Comparison of ENCODE assay signal across 1 cellular context in the genomic region with DNA sequence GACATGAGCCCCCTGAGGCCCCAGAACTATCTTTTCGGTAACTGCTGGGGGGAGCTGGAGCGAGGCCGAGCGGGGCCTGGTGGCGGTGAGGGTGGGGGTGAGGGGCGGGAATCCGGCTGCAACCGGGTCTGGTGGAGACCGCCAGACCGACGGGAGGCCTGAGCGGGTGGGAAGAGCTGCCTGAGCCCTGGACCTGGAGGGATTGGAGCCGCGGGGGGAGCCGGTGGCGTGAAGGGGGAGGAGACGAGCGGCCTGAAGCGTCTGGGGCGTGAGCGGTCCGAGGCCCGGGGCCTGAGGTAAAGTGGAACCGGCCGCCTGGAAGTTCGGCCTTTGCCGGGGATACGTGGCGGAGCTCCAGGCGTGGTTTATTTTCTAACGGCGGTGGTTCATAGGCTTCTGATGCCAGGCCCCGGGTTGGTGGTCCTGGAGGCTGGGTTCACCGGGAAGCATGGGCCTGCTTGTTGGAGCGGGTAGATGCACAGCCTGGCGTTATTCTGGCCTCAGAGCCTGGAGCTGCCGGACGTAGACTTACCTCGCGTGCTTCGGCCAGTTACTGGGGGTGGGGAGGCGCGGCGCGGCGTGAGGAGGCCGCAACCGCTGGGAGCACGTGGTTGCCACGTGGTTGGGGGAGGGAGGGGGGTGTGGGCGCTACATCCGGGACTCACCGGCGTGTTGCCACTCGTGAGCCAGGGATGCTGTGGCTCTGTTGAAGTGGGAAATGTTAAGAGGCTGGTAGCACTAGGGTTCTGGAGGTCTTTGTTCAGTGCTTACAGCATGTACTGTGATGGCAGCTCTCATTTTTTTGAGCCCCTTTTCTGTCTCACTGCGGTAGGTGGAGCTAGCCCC.
TF ChIP-seq lines count a peak whose summit lies in the region.

No MANE protein-coding gene starts in this region.

TF ChIP-seq in HepG2, 621 proteins besides CTCF, POLR2A, EP300 and RAD21 (continued from another document and continues in another):
- TF ChIP-seq, protein P1, sequence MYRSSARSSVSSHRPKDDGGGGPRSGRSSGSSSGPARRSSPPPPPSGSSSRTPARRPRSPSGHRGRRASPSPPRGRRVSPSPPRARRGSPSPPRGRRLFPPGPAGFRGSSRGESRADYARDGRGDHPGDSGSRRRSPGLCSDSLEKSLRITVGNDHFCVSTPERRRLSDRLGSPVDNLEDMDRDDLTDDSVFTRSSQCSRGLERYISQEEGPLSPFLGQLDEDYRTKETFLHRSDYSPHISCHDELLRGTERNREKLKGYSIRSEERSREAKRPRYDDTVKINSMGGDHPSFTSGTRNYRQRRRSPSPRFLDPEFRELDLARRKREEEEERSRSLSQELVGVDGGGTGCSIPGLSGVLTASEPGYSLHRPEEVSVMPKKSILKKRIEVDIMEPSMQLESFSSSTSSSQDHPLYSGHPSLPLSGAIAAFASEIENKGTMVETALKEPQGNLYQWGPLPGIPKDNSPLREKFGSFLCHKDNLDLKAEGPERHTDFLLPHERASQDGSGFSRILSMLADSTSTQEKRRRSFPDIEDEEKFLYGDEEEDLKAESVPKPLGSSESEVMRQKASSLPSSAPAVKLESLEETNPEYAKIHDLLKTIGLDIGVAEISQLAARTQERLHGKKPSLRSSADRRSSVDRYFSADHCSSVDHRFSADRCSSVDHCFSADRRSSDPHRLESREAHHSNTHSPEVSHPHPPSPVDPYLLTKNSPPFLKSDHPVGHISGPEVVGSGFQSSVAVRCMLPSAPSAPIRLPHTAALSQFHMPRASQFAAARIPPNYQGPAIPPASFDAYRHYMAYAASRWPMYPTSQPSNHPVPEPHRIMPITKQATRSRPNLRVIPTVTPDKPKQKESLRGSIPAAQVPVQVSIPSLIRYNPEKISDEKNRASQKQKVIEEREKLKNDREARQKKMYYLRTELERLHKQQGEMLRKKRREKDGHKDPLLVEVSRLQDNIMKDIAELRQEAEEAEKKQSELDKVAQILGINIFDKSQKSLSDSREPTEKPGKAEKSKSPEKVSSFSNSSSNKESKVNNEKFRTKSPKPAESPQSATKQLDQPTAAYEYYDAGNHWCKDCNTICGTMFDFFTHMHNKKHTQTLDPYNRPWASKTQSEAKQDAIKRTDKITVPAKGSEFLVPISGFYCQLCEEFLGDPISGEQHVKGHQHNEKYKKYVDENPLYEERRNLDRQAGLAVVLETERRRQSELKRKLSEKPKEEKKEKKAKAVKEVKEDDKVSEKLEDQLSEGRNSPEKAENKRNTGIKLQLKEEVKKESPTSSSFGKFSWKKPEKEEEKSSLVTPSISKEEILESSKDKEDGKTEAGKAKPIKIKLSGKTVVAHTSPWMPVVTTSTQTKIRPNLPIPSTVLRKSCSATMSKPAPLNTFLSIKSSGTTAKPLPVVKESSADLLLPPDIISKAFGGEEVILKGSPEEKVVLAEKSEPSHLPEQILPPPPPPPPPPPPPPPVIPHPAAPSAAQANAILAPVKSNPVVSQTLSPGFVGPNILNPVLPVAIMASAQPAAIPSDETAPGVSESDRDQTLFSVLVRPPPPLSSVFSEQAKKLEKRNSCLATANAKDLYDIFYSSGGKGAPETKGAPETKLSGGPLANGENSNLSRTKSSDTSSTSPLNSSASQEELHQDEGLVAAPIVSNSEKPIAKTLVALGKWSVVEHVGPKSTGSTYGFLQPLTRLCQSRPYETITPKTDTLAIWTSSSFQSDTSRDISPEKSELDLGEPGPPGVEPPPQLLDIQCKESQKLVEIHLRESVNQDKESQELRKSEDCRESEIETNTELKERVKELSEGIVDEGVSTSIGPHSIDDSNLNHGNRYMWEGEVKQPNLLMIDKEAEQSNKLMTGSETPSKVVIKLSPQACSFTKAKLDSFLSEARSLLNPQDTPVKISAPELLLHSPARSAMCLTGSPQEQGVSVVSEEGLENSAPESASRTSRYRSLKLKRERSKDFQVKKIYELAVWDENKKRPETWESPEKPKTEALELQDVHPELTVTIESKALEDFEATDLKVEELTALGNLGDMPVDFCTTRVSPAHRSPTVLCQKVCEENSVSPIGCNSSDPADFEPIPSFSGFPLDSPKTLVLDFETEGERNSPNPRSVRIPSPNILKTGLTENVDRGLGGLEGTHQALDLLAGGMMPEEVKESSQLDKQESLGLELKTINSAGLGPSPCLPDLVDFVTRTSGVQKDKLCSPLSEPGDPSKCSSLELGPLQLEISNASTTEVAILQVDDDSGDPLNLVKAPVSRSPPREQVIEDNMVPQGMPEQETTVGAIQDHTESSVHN (CRISPR knock-in tag; IDR thresholded peaks at IDR 0.05): no peak
- TF ChIP-seq, protein P2, sequence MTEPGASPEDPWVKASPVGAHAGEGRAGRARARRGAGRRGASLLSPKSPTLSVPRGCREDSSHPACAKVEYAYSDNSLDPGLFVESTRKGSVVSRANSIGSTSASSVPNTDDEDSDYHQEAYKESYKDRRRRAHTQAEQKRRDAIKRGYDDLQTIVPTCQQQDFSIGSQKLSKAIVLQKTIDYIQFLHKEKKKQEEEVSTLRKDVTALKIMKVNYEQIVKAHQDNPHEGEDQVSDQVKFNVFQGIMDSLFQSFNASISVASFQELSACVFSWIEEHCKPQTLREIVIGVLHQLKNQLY (CRISPR knock-in tag; IDR thresholded peaks at IDR 0.05): peak; percentile 90
- 0 out of 2 replicates have a peak, but pooled peaks have one; percentile 43 for TF ChIP-seq ZNF773 (CRISPR knock-in tag; IDR thresholded peaks at IDR 0.05; ENCODE audit: borderline replicate concordance)
- peak; percentile 84 for TF ChIP-seq RBFOX2 (IDR thresholded peaks at IDR 0.05; ENCODE audit: low read depth, low read length)
- no peak for TF ChIP-seq ZNF264 (CRISPR knock-in tag; IDR thresholded peaks at IDR 0.05)
- TF ChIP-seq, protein P3, sequence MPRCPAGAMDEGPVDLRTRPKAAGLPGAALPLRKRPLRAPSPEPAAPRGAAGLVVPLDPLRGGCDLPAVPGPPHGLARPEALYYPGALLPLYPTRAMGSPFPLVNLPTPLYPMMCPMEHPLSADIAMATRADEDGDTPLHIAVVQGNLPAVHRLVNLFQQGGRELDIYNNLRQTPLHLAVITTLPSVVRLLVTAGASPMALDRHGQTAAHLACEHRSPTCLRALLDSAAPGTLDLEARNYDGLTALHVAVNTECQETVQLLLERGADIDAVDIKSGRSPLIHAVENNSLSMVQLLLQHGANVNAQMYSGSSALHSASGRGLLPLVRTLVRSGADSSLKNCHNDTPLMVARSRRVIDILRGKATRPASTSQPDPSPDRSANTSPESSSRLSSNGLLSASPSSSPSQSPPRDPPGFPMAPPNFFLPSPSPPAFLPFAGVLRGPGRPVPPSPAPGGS (CRISPR knock-in tag; IDR thresholded peaks at IDR 0.05): no peak; the same call in 1 of the 2 replicates
- no peak for TF ChIP-seq PCBP1 (IDR thresholded peaks at IDR 0.05; ENCODE audit: borderline replicate concordance, low read depth, low read length)
- 0 out of 2 replicates have a peak, but pooled peaks have one; percentile 81 for TF ChIP-seq ZBTB7A (CRISPR knock-in tag; IDR thresholded peaks at IDR 0.05)
- peak; percentile 55; the same call in 1 of the 2 replicates for TF ChIP-seq ZNF263 (CRISPR knock-in tag; IDR thresholded peaks at IDR 0.05)
- TF ChIP-seq, protein P4, sequence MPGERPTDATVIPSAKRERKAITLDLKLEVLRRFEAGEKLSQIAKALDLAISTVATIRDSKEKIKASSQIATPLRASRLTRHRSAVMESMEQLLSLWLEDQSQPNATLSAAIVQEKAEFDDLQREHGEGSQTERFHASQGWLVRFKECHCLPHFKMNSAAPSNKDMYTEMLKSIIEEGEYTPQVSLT (CRISPR knock-in tag; IDR thresholded peaks at IDR 0.05; ENCODE audit: borderline replicate concordance, low read depth): peak; percentile 47; the same call in 1 of the 2 replicates
- TF ChIP-seq, protein P5, sequence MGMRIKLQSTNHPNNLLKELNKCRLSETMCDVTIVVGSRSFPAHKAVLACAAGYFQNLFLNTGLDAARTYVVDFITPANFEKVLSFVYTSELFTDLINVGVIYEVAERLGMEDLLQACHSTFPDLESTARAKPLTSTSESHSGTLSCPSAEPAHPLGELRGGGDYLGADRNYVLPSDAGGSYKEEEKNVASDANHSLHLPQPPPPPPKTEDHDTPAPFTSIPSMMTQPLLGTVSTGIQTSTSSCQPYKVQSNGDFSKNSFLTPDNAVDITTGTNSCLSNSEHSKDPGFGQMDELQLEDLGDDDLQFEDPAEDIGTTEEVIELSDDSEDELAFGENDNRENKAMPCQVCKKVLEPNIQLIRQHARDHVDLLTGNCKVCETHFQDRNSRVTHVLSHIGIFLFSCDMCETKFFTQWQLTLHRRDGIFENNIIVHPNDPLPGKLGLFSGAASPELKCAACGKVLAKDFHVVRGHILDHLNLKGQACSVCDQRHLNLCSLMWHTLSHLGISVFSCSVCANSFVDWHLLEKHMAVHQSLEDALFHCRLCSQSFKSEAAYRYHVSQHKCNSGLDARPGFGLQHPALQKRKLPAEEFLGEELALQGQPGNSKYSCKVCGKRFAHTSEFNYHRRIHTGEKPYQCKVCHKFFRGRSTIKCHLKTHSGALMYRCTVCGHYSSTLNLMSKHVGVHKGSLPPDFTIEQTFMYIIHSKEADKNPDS (CRISPR knock-in tag; IDR thresholded peaks at IDR 0.05): 0 out of 2 replicates have a peak, but pooled peaks have one; percentile 41
- TF ChIP-seq EEA1 (CRISPR knock-in tag; IDR thresholded peaks at IDR 0.05; ENCODE audit: borderline replicate concordance): 0 out of 2 replicates have a peak, but pooled peaks have one; percentile 76
- TF ChIP-seq ZBTB42 (CRISPR knock-in tag; IDR thresholded peaks at IDR 0.05): no peak
- TF ChIP-seq, protein P6, sequence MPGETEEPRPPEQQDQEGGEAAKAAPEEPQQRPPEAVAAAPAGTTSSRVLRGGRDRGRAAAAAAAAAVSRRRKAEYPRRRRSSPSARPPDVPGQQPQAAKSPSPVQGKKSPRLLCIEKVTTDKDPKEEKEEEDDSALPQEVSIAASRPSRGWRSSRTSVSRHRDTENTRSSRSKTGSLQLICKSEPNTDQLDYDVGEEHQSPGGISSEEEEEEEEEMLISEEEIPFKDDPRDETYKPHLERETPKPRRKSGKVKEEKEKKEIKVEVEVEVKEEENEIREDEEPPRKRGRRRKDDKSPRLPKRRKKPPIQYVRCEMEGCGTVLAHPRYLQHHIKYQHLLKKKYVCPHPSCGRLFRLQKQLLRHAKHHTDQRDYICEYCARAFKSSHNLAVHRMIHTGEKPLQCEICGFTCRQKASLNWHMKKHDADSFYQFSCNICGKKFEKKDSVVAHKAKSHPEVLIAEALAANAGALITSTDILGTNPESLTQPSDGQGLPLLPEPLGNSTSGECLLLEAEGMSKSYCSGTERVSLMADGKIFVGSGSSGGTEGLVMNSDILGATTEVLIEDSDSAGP (CRISPR knock-in tag; IDR thresholded peaks at IDR 0.05; ENCODE audit: borderline replicate concordance): no peak; the same call in 1 of the 2 replicates
- peak; percentile 48; the same call in 1 of the 2 replicates for TF ChIP-seq IRF2 (CRISPR knock-in tag; IDR thresholded peaks at IDR 0.05)
- no peak; the same call in 1 of the 2 replicates for TF ChIP-seq ZNF256 (CRISPR knock-in tag; conservative IDR thresholded peaks at IDR 0.05)
- peak; percentile 63 for TF ChIP-seq ZNF317 (CRISPR knock-in tag; IDR thresholded peaks at IDR 0.05)
- no peak for TF ChIP-seq KAT2B (IDR thresholded peaks at IDR 0.05; ENCODE audit: borderline replicate concordance, low read depth, low read length)
- TF ChIP-seq ZNF782 (CRISPR knock-in tag; IDR thresholded peaks at IDR 0.05; ENCODE audit: borderline replicate concordance): 0 out of 2 replicates have a peak, but pooled peaks have one; percentile 56
- TF ChIP-seq, protein P7, sequence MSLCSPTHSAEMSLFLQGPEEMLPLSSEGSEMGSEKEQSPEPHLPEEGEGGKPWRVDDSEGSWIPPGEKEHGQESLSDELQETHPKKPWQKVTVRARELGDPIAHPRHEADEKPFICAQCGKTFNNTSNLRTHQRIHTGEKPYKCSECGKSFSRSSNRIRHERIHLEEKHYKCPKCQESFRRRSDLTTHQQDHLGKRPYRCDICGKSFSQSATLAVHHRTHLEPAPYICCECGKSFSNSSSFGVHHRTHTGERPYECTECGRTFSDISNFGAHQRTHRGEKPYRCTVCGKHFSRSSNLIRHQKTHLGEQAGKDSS (CRISPR knock-in tag; IDR thresholded peaks at IDR 0.05; ENCODE audit: borderline replicate concordance, low read depth): 0 out of 2 replicates have a peak, but pooled peaks have one; percentile 60
- TF ChIP-seq, protein P8, sequence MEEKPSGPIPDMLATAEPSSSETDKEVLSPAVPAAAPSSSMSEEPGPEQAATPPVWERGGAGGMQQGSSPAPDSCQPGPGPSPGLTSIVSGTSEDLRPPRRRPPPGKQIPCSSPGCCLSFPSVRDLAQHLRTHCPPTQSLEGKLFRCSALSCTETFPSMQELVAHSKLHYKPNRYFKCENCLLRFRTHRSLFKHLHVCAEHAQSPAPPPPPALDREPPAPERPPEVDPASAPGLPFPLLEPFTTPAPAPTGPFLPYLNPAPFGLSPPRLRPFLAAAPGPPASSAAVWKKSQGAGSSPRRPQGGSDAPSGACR (CRISPR knock-in tag; IDR thresholded peaks at IDR 0.05): no peak
- no peak for TF ChIP-seq MLLT10 (CRISPR knock-in tag; IDR thresholded peaks at IDR 0.05)
- TF ChIP-seq ZNF274 (CRISPR knock-in tag; IDR thresholded peaks at IDR 0.05): peak; percentile 91
- 0 out of 2 replicates have a peak, but pooled peaks have one; percentile 53 for TF ChIP-seq TOPORS (CRISPR knock-in tag; IDR thresholded peaks at IDR 0.05)
- peak; percentile 61 for TF ChIP-seq HDAC2 (CRISPR knock-in tag; IDR thresholded peaks at IDR 0.05)
- 0 out of 2 replicates have a peak, but pooled peaks have one; percentile 42 for TF ChIP-seq ZKSCAN5 (CRISPR knock-in tag; IDR thresholded peaks at IDR 0.05)
- TF ChIP-seq ZNF878 (CRISPR knock-in tag; IDR thresholded peaks at IDR 0.05): peak; percentile 88
- TF ChIP-seq ZNF468 (CRISPR knock-in tag; IDR thresholded peaks at IDR 0.05): peak; percentile 78; the same call in 1 of the 2 replicates
- no peak for TF ChIP-seq ZNF124 (CRISPR knock-in tag; IDR thresholded peaks at IDR 0.05)
- TF ChIP-seq ZNF790 (CRISPR knock-in tag; IDR thresholded peaks at IDR 0.05; ENCODE audit: borderline replicate concordance): no peak; the same call in 1 of the 2 replicates
- TF ChIP-seq ZNF672 (CRISPR knock-in tag; IDR thresholded peaks at IDR 0.05): peak; percentile 60; the same call in 1 of the 2 replicates
- TF ChIP-seq DNMT3B (CRISPR knock-in tag; conservative IDR thresholded peaks at IDR 0.05): peak; percentile 91
- TF ChIP-seq BORCS8-MEF2B (CRISPR knock-in tag; IDR thresholded peaks at IDR 0.05): peak; percentile 62
- peak; percentile 64; the same call in 1 of the 2 replicates for TF ChIP-seq ZNF792 (CRISPR knock-in tag; IDR thresholded peaks at IDR 0.05)
- no peak for TF ChIP-seq SIX1 (CRISPR knock-in tag; IDR thresholded peaks at IDR 0.05; ENCODE audit: borderline replicate concordance)
- TF ChIP-seq GATA4 (IDR thresholded peaks at IDR 0.05; ENCODE audit: borderline replicate concordance, low read depth): no peak
- TF ChIP-seq PPARG (CRISPR knock-in tag; conservative IDR thresholded peaks at IDR 0.05): no peak
- no peak for TF ChIP-seq ZNF484 (CRISPR knock-in tag; IDR thresholded peaks at IDR 0.05; ENCODE audit: borderline replicate concordance, low read depth)
- no peak for TF ChIP-seq ZNF367 (CRISPR knock-in tag; IDR thresholded peaks at IDR 0.05; ENCODE audit: borderline replicate concordance)
- TF ChIP-seq, protein P9, sequence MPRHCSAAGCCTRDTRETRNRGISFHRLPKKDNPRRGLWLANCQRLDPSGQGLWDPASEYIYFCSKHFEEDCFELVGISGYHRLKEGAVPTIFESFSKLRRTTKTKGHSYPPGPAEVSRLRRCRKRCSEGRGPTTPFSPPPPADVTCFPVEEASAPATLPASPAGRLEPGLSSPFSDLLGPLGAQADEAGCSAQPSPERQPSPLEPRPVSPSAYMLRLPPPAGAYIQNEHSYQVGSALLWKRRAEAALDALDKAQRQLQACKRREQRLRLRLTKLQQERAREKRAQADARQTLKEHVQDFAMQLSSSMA (CRISPR knock-in tag; IDR thresholded peaks at IDR 0.05): no peak; the same call in 1 of the 2 replicates
- TF ChIP-seq ZNF205 (CRISPR knock-in tag; IDR thresholded peaks at IDR 0.05): no peak
- 0 out of 2 replicates have a peak, but pooled peaks have one; percentile 8 for TF ChIP-seq ZNF7 (CRISPR knock-in tag; IDR thresholded peaks at IDR 0.05)
